20 cellular contexts compared by ENCODE assay signal in genomic region chr5:176693477-176693851, GRCh38. TPM values are rescaled to one million over a fixed set of nuclear protein-coding genes. Genes with fewer than 3 reads are reported as not detected.
A peak's percentile ranks its signal among the peaks of the same experiment; 100 is the strongest.
DNase-seq lines count a peak whose midpoint lies in the region; FAIRE-seq and TF ChIP-seq lines count a peak whose summit lies in the region.
"Had no signal": no experiment of that assay in that cellular context is flagged by ENCODE, and none has a peak within 500 bp of the region (broad histone marks: within the 10 kb centered on the region; RNA-seq: fewer than 3 reads in every experiment).

No MANE protein-coding gene starts in this region.

- peak; percentile 53 for DNase-seq in DMS 273 (lab: John Stamatoyannopoulos, UW; ENCODE audit: unreplicated experiment)
- no peak for DNase-seq in DMS 273 treated with DMSO at 0.1 percent for 48 hours (lab: John Stamatoyannopoulos, UW)
- peak; percentile 39 for DNase-seq in NCI-H748 treated with DMSO at 0.1 percent for 48 hours (lab: John Stamatoyannopoulos, UW)
- peak; percentile 31 for DNase-seq in colonic mucosa
- DNase-seq in small intestine: peak; percentile 61
- no peak for DNase-seq in SKM-1 (lab: John Stamatoyannopoulos, UW; ENCODE audit: unreplicated experiment)
- no peak for DNase-seq in activated CD4-positive, alpha-beta memory T cell treated with anti-CD3 and anti-CD28 coated beads for 36 hours
- no peak for DNase-seq in mesothelial cell of epicardium (ENCODE audit: low spot score in 2 of 2, unreplicated experiment in 2 of 2)
- DNase-seq: amniotic stem cell; EL; nephron progenitor cell; stimulated activated CD4-positive, alpha-beta T cell treated with anti-CD3 and anti-CD28 coated beads, Interleukin-1b, Interleukin-23, amount 100 ng/mL, for 48 hours; substantia nigra; SW 1271 had no signal

- no peaks in the 10 kb centered on the region for H3K36me3 Mint-ChIP-seq in activated CD4-positive, alpha-beta memory T cell treated with anti-CD3 and anti-CD28 coated beads for 36 hours
- no peaks in the 10 kb centered on the region for H3K36me3 Mint-ChIP-seq in mesothelial cell of epicardium
- H3K36me3 Mint-ChIP-seq: WTC11 had no signal

- H3K4me1 Mint-ChIP-seq in activated CD4-positive, alpha-beta memory T cell treated with anti-CD3 and anti-CD28 coated beads for 36 hours (ENCODE audit: low read depth): no peaks in the 10 kb centered on the region
- H3K4me1 Mint-ChIP-seq in mesothelial cell of epicardium: peaks cover 22% of the 10 kb centered on the region

- H3K4me1 ChIP-seq in colonic mucosa (peaks cover 8% of the 10 kb centered on the region), small intestine (ENCODE audit: control insufficient read depth in 2 of 2, insufficient read depth in 1 of 2, low read depth in 1 of 2, low read length in 1 of 2) (peaks cover 0 to 4% of the 10 kb centered on the region in 2 donors)
- H3K4me1 ChIP-seq: BLaER1 had no signal

- no peaks in the 10 kb centered on the region for H3K9me3 Mint-ChIP-seq in activated CD4-positive, alpha-beta memory T cell treated with anti-CD3 and anti-CD28 coated beads for 36 hours
- H3K9me3 Mint-ChIP-seq in mesothelial cell of epicardium: no peaks in the 10 kb centered on the region
- H3K9me3 Mint-ChIP-seq: memory B cell, nephron progenitor cell, WTC11 had no signal

- no peak overlapping the region for H3K4me3 Mint-ChIP-seq in activated CD4-positive, alpha-beta memory T cell treated with anti-CD3 and anti-CD28 coated beads for 36 hours
- H3K4me3 Mint-ChIP-seq in mesothelial cell of epicardium: no peak overlapping the region
- H3K4me3 Mint-ChIP-seq: memory B cell, nephron progenitor cell, WTC11 had no signal

- H3K9ac ChIP-seq in colonic mucosa (ENCODE audit: low read depth in 2 of 2, low read length in 2 of 2): peak overlapping the region in 1 of 2 donors; percentile 61
- H3K9ac ChIP-seq: BLaER1 had no signal

- no peak for TF ChIP-seq CTCF in colonic mucosa (IDR thresholded peaks at IDR 0.05)
- TF ChIP-seq CTCF in mesothelial cell of epicardium (IDR thresholded peaks at IDR 0.05; ENCODE audit: unreplicated experiment): no peak

- CTCF ChIA-PET in activated CD4-positive, alpha-beta memory T cell treated with anti-CD3 and anti-CD28 coated beads for 36 hours (lab: Charles Lee): interaction anchor here (2.0 kb wide), 1 partner anchor 33 kb away, joined by 9 read pairs; no protein-coding TSS in a partner anchor

- no peak overlapping the region for H3K4me3 ChIP-seq in colonic mucosa
- no peak overlapping the region for H3K4me3 ChIP-seq in small intestine (ENCODE audit: low read depth in 1 of 2, low read length in 2 of 2)
- H3K4me3 ChIP-seq: BLaER1 had no signal

- 8 to 29% (median 25%) methylated on average over 13 of the region's 13 CpGs for whole genome bisulfite sequencing in small intestine, 3 donors

- no peak overlapping the region for H3K27ac Mint-ChIP-seq in activated CD4-positive, alpha-beta memory T cell treated with anti-CD3 and anti-CD28 coated beads for 36 hours
- H3K27ac Mint-ChIP-seq in mesothelial cell of epicardium: no peak overlapping the region
- H3K27ac Mint-ChIP-seq: memory B cell, nephron progenitor cell, WTC11 had no signal

- H3K27me3 ChIP-seq in colonic mucosa (no peaks in the 10 kb centered on the region), small intestine (ENCODE audit: control insufficient read depth in 2 of 2, insufficient read depth in 2 of 2, low read length in 2 of 2) (peaks cover 0 to 14% of the 10 kb centered on the region in 2 donors)

- intact Hi-C loops in colonic mucosa (cut with DNase I): no loop called here
- intact Hi-C loops in activated CD4-positive, alpha-beta memory T cell treated with anti-CD3 and anti-CD28 coated beads for 36 hours (cut with micrococcal nuclease): no loop called here

- POLR2A ChIA-PET in activated CD4-positive, alpha-beta memory T cell treated with anti-CD3 and anti-CD28 coated beads for 36 hours (lab: Charles Lee): no interaction called here

- H3K36me3 ChIP-seq in colonic mucosa: no peaks in the 10 kb centered on the region
- no peaks in the 10 kb centered on the region for H3K36me3 ChIP-seq in small intestine (ENCODE audit: control insufficient read depth in 2 of 2, insufficient read depth in 2 of 2, low read length in 2 of 2)
- H3K36me3 ChIP-seq: BLaER1 had no signal

- no peak for FAIRE-seq in small intestine (lab: Jason Lieb, UNC)
- FAIRE-seq: endometrium, frontal cortex had no signal

- H3K27ac ChIP-seq in colonic mucosa (no peak overlapping the region), small intestine (ENCODE audit: low read depth in 1 of 2, low read length in 1 of 2) (peak overlapping the region in 1 of 2 donors; percentile 58)
- H3K27ac ChIP-seq: 22Rv1, BLaER1 had no signal

- peaks cover 58% of the 10 kb centered on the region for H3K27me3 Mint-ChIP-seq in activated CD4-positive, alpha-beta memory T cell treated with anti-CD3 and anti-CD28 coated beads for 36 hours
- H3K27me3 Mint-ChIP-seq in mesothelial cell of epicardium (ENCODE audit: low read depth): peaks cover 92% of the 10 kb centered on the region

- no peaks in the 10 kb centered on the region for H3K9me3 ChIP-seq in colonic mucosa
- no peaks in the 10 kb centered on the region for H3K9me3 ChIP-seq in small intestine (ENCODE audit: control insufficient read depth, low read depth)

RNA-seq across cellular contexts. Expression of gene TSPAN17, which starts 46.2 kb away (rescaled TPM):
- total RNA-seq in colonic mucosa (10 to 100 TPM; 30.5 to 36.1 TPM), mesothelial cell of epicardium (47.3 to 51.1 TPM (median 47.3 TPM) in 3 replicates)
- polyA plus RNA-seq in small intestine: 10 to 100 TPM; 22.4 to 35.2 (median 25.9) TPM
- total RNA-seq in activated CD4-positive, alpha-beta memory T cell treated with anti-CD3 and anti-CD28 coated beads for 36 hours: 10 to 100 TPM; 25.2 to 25.3 TPM

Comparison
In these comparisons a context has a peak if more than half of its experiments do, and no peak if none do; other contexts are left out.
1. DNase-seq: peak in DMS 273 (single experiment), NCI-H748 treated with DMSO at 0.1 percent for 48 hours (single experiment), colonic mucosa (single experiment) and small intestine (single experiment); none in DMS 273 treated with DMSO at 0.1 percent for 48 hours (single experiment), SKM-1 (single experiment), activated CD4-positive, alpha-beta memory T cell treated with anti-CD3 and anti-CD28 coated beads for 36 hours (single experiment) and mesothelial cell of epicardium (0 of 2).